1 cellular context compared by ENCODE assay signal in genomic region chr16:12257926-12258561, GRCh38.
A peak's percentile ranks its signal among the peaks of the same experiment; 100 is the strongest.
TF ChIP-seq lines count a peak whose summit lies in the region.

No MANE protein-coding gene starts in this region.

TF ChIP-seq in HepG2, 621 proteins besides CTCF, POLR2A, EP300 and RAD21 (continued from another document and continues in another):
- TF ChIP-seq CSRNP1 (CRISPR knock-in tag; IDR thresholded peaks at IDR 0.05): peak; percentile 93
- peak; percentile 60; the same call in 1 of the 2 replicates for TF ChIP-seq ZNF574 (CRISPR knock-in tag; IDR thresholded peaks at IDR 0.05)
- TF ChIP-seq MYC (CRISPR knock-in tag; IDR thresholded peaks at IDR 0.05; ENCODE audit: borderline replicate concordance): peak; percentile 62; the same call in 1 of the 2 replicates
- peak; percentile 55; the same call in 1 of the 2 replicates for TF ChIP-seq ZNF83 (CRISPR knock-in tag; IDR thresholded peaks at IDR 0.05; ENCODE audit: borderline replicate concordance)
- peak; percentile 86; the same call in 1 of the 2 replicates for TF ChIP-seq RXRB (CRISPR knock-in tag; IDR thresholded peaks at IDR 0.05; ENCODE audit: borderline replicate concordance)
- peak; percentile 76; the same call in 1 of the 2 replicates for TF ChIP-seq YEATS2 (CRISPR knock-in tag; IDR thresholded peaks at IDR 0.05; ENCODE audit: borderline replicate concordance)
- TF ChIP-seq ZEB1 (IDR thresholded peaks at IDR 0.05; ENCODE audit: insufficient replicate concordance, low read depth): peak; percentile 80
- TF ChIP-seq ARNTL (CRISPR knock-in tag; IDR thresholded peaks at IDR 0.05): peak; percentile 81
- TF ChIP-seq SMC3 (IDR thresholded peaks at IDR 0.05; ENCODE audit: low read length): peak; percentile 99
- no peak for TF ChIP-seq FOXA1 (IDR thresholded peaks at IDR 0.05)
- TF ChIP-seq FOXA1 (CRISPR knock-in tag; IDR thresholded peaks at IDR 0.05): peak; percentile 91
- no peak for TF ChIP-seq ZFP41 (CRISPR knock-in tag; IDR thresholded peaks at IDR 0.05; ENCODE audit: borderline replicate concordance)
- TF ChIP-seq ZNF3 (CRISPR knock-in tag; IDR thresholded peaks at IDR 0.05): peak; percentile 93
- no peak for TF ChIP-seq ZNF615 (CRISPR knock-in tag; IDR thresholded peaks at IDR 0.05; ENCODE audit: borderline replicate concordance)
- TF ChIP-seq MIER3 (CRISPR knock-in tag; IDR thresholded peaks at IDR 0.05; ENCODE audit: borderline replicate concordance): peak; percentile 88; the same call in 1 of the 2 replicates
- TF ChIP-seq ZNF296 (CRISPR knock-in tag; conservative IDR thresholded peaks at IDR 0.05): 0 out of 2 replicates have a peak, but pooled peaks have one; percentile 42
- peak; percentile 99 for TF ChIP-seq STAG1 (CRISPR knock-in tag; IDR thresholded peaks at IDR 0.05)
- peak; percentile 71; the same call in 1 of the 2 replicates for TF ChIP-seq ZNF431 (CRISPR knock-in tag; IDR thresholded peaks at IDR 0.05; ENCODE audit: borderline replicate concordance, low read depth)
- peak; percentile 89 for TF ChIP-seq ZSCAN9 (CRISPR knock-in tag; IDR thresholded peaks at IDR 0.05; ENCODE audit: borderline replicate concordance)
- peak; percentile 59; the same call in 1 of the 2 replicates for TF ChIP-seq ZNF329 (CRISPR knock-in tag; IDR thresholded peaks at IDR 0.05; ENCODE audit: low read depth)
- no peak for TF ChIP-seq HOXD1 (CRISPR knock-in tag; IDR thresholded peaks at IDR 0.05)
- no peak for TF ChIP-seq GRHL1 (CRISPR knock-in tag; conservative IDR thresholded peaks at IDR 0.05)
- TF ChIP-seq KAT7 (CRISPR knock-in tag; IDR thresholded peaks at IDR 0.05; ENCODE audit: borderline replicate concordance): peak; percentile 94
- TF ChIP-seq BHLHE40 (IDR thresholded peaks at IDR 0.05; ENCODE audit: low read length): peak; percentile 79
- peak; percentile 49; the same call in 1 of the 2 replicates for TF ChIP-seq SIX1 (CRISPR knock-in tag; IDR thresholded peaks at IDR 0.05; ENCODE audit: borderline replicate concordance)
- peak; percentile 95 for TF ChIP-seq SNAPC2 (CRISPR knock-in tag; IDR thresholded peaks at IDR 0.05)
- peak; percentile 71 for TF ChIP-seq PAXIP1 (CRISPR knock-in tag; conservative IDR thresholded peaks at IDR 0.05)
- TF ChIP-seq SUZ12 (IDR thresholded peaks at IDR 0.05; ENCODE audit: low read depth, low read length): no peak
- TF ChIP-seq ZNF354B (CRISPR knock-in tag; IDR thresholded peaks at IDR 0.05): peak; percentile 97
- TF ChIP-seq RNF219 (CRISPR knock-in tag; IDR thresholded peaks at IDR 0.05): no peak
- peak; percentile 62 for TF ChIP-seq HHEX (CRISPR knock-in tag; IDR thresholded peaks at IDR 0.05)
- peak; percentile 61; the same call in 1 of the 2 replicates for TF ChIP-seq ZKSCAN5 (CRISPR knock-in tag; IDR thresholded peaks at IDR 0.05)
- peak; percentile 79; the same call in 1 of the 2 replicates for TF ChIP-seq THAP9 (CRISPR knock-in tag; IDR thresholded peaks at IDR 0.05; ENCODE audit: borderline replicate concordance)
- TF ChIP-seq ZNF777 (CRISPR knock-in tag; IDR thresholded peaks at IDR 0.05): no peak
- TF ChIP-seq HNF1A (IDR thresholded peaks at IDR 0.05; ENCODE audit: low read depth): no peak
- TF ChIP-seq HNF1A (CRISPR knock-in tag; IDR thresholded peaks at IDR 0.05; ENCODE audit: borderline replicate concordance): peak; percentile 76; the same call in 1 of the 2 replicates
- no peak for TF ChIP-seq TEF (CRISPR knock-in tag; IDR thresholded peaks at IDR 0.05)
- TF ChIP-seq ZNF33B (CRISPR knock-in tag; IDR thresholded peaks at IDR 0.05): peak; percentile 79; the same call in 1 of the 2 replicates
